Comparison of ENCODE assay signal across 12 cellular contexts in the genomic region with DNA sequence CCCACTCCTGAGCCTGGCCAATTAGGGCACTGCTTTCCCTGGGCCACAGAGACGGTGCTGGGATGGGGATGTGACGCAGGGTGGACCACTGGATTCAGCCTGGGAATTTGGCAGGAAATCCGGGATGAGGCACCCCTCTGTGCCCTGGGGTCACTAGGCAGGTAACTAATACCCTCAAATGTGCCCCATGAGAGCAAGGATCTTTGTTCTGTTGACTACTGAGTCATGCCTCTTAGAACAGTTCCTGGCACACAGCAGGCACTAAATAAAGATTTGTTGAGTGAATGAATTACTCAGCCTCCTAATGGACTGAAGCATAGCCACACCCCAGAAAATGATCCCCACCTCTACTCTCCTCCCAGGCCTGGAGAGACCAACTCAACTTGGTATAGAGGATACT. TPM values are rescaled to one million over a fixed set of nuclear protein-coding genes. Genes with fewer than 3 reads are reported as not detected.
DNase-seq lines count a peak whose midpoint lies in the region; ATAC-seq and TF ChIP-seq lines count a peak whose summit lies in the region.
"Had no signal": no experiment of that assay in that cellular context is flagged by ENCODE, and none has a peak within 500 bp of the region (broad histone marks: within the 10 kb centered on the region; RNA-seq: fewer than 3 reads in every experiment).

No MANE protein-coding gene starts in this region.

- no peaks in the 10 kb centered on the region for H3K27me3 ChIP-seq in dorsolateral prefrontal cortex

- ATAC-seq in Right ventricle myocardium inferior (peak; percentile 60), HG03457 (IDR thresholded peaks at IDR 0.05; ENCODE audit: unreplicated experiment) (no peak), GM18909 (IDR thresholded peaks at IDR 0.05; ENCODE audit: poor library complexity, unreplicated experiment) (no peak), GM19467 (IDR thresholded peaks at IDR 0.05; ENCODE audit: unreplicated experiment) (no peak)

- no peak overlapping the region for H3K4me3 Mint-ChIP-seq in chondrocyte (ENCODE audit: unreplicated experiment)

- no peaks in the 10 kb centered on the region for H3K27me3 Mint-ChIP-seq in chondrocyte (ENCODE audit: low read depth)

- intact Hi-C loops in Right ventricle myocardium inferior (cut with DNase I): no loop called here
- intact Hi-C loops in cardiac septum (cut with DNase I): loop anchor here (5.0 kb wide), 1 partner anchor 41 kb away; no protein-coding TSS in a partner anchor
- intact Hi-C loops in dorsolateral prefrontal cortex (cut with DNase I): no loop called here

- no peaks in the 10 kb centered on the region for H3K9me3 Mint-ChIP-seq in chondrocyte (ENCODE audit: low read depth)

- DNase-seq in Right ventricle myocardium inferior (ENCODE audit: missing footprints): no peak
- no peak for DNase-seq in cardiac septum (ENCODE audit: low spot score)
- no peak for DNase-seq in chondrocyte (ENCODE audit: low spot score)
- peak; percentile 22 for DNase-seq in kidney glomerular epithelial cell (lab: John Stamatoyannopoulos, UW)
- no peak for DNase-seq in dorsolateral prefrontal cortex
- DNase-seq: AML-193, cerebellar nuclear complex, NCI-H524 treated with DMSO at 0.1 percent for 48 hours, T-helper 1 cell had no signal

- no peak overlapping the region for H3K27ac ChIP-seq in dorsolateral prefrontal cortex

- peak overlapping the region; percentile 71 for H3K27ac Mint-ChIP-seq in chondrocyte (ENCODE audit: unreplicated experiment)

- H3K4me1 Mint-ChIP-seq in chondrocyte (ENCODE audit: low read depth): peaks cover 7% of the 10 kb centered on the region

- TF ChIP-seq CTCF in chondrocyte (IDR thresholded peaks at IDR 0.05) (no peak), dorsolateral prefrontal cortex (IDR thresholded peaks at IDR 0.05 in 54 of 56, conservative IDR thresholded peaks at IDR 0.05 in 2 of 56; ENCODE audit: low read depth in 1 of 56, partially characterized antibody in 56 of 56) (no peak)

- H3K4me3 ChIP-seq in dorsolateral prefrontal cortex: no peak overlapping the region

- no peaks in the 10 kb centered on the region for H3K36me3 Mint-ChIP-seq in chondrocyte (ENCODE audit: low read depth)

RNA-seq across cellular contexts. Expression of a gene that starts 15.9 kb away (rescaled TPM):
- total RNA-seq in Right ventricle myocardium inferior (24.5 TPM), cardiac septum (15.3 TPM), chondrocyte (14.8 to 19.8 TPM (median 14.8 TPM) in 3 replicates), dorsolateral prefrontal cortex (10 to 100 TPM in 98 of 120 experiments, 1 to 10 TPM in 22; 7.1 to 16.8 (median 11.5) TPM)

RNA-seq across cellular contexts. Expression of a gene that starts 33.3 kb away (rescaled TPM):
- total RNA-seq in Right ventricle myocardium inferior (5.4 TPM), cardiac septum (6.9 TPM), chondrocyte (not detected in 3 replicates), dorsolateral prefrontal cortex (10 to 100 TPM in 26 of 120 experiments, 1 to 10 TPM in 92, under 1 TPM in 2; 0.78 to 30.3 (median 6.6) TPM)
